8 cellular contexts compared by ENCODE assay signal in the genomic region with DNA sequence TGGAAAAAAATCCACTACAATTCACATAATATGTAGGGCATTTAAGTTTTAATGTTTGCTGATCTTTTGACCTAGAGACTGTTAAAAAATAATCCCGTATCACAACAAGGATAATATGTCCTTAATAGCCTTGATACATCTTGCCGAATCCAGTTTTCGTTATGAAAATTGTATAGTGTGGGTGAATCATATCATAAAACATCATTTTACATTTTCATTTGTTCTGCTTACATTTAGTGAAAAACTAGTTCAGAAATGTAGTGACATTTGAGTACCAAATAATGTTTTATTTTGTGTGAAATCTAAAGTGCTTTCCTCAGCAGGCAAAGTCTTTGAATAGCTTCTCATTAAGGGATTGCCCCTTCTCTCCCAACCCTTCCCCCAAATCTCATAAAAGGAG. TPM values are rescaled to one million over a fixed set of nuclear protein-coding genes. Genes with fewer than 3 reads are reported as not detected.
DNase-seq lines count a peak whose midpoint lies in the region; ATAC-seq and TF ChIP-seq lines count a peak whose summit lies in the region.

No MANE protein-coding gene starts in this region.

- DNase-seq in activated CD4-positive, alpha-beta T cell treated with anti-CD3 and anti-CD28 coated beads, Interleukin-2, amount 10 ng/mL, durations not matched to agents 7 days and 5 days = no peak
- DNase-seq in activated CD4-positive, alpha-beta T cell treated with anti-CD3 and anti-CD28 coated beads, Interleukin-2, amount 50 U/mL, for 4 hours = no peak
- DNase-seq in RWPE2 (ENCODE audit: low spot score) (no peak), foreskin fibroblast (no peak), spleen (no peak), NCI-H345 treated with DMSO at 0.1 percent for 48 hours (lab: John Stamatoyannopoulos, UW; ENCODE audit: unreplicated experiment) (no peak), RWPE1 (ENCODE audit: low spot score) (no peak), NCI-H2029 treated with DMSO at 0.1 percent for 48 hours (lab: John Stamatoyannopoulos, UW) (no peak)

- intact Hi-C loops in spleen (cut with DNase I; ENCODE audit: low total_unique reads) = no loop called here

- H3K27ac ChIP-seq in RWPE2 (ENCODE audit: poor library complexity, severe bottlenecking) = no peak overlapping the region
- H3K27ac ChIP-seq in spleen = peak overlapping the region in 6 of 8 donors; percentile 95 to 99 (median 98)
- H3K27ac ChIP-seq in RWPE1 = no peak overlapping the region

- peak overlapping the region; percentile 99 for H3K27ac Mint-ChIP-seq in activated CD4-positive, alpha-beta T cell treated with anti-CD3 and anti-CD28 coated beads, Interleukin-2, amount 10 ng/mL, durations not matched to agents 7 days and 5 days

- no peaks in the 10 kb centered on the region for H3K36me3 ChIP-seq in RWPE2 (ENCODE audit: low read depth)
- H3K36me3 ChIP-seq in spleen = no peaks in the 10 kb centered on the region

- H3K4me3 Mint-ChIP-seq in activated CD4-positive, alpha-beta T cell treated with anti-CD3 and anti-CD28 coated beads, Interleukin-2, amount 10 ng/mL, durations not matched to agents 7 days and 5 days = peak overlapping the region; percentile 99

- POLR2A ChIA-PET in activated CD4-positive, alpha-beta T cell treated with anti-CD3 and anti-CD28 coated beads, Interleukin-2, amount 10 ng/mL, durations not matched to agents 7 days and 5 days (lab: Charles Lee) = no interaction called here
- POLR2A ChIA-PET in RWPE1 (lab: Yijun Ruan, JAX; ENCODE audit: low non-redundant PET) = no interaction called here

- H3K9me3 Mint-ChIP-seq in activated CD4-positive, alpha-beta T cell treated with anti-CD3 and anti-CD28 coated beads, Interleukin-2, amount 10 ng/mL, durations not matched to agents 7 days and 5 days = no peaks in the 10 kb centered on the region

- peaks cover 3% of the 10 kb centered on the region for H3K36me3 Mint-ChIP-seq in activated CD4-positive, alpha-beta T cell treated with anti-CD3 and anti-CD28 coated beads, Interleukin-2, amount 10 ng/mL, durations not matched to agents 7 days and 5 days (ENCODE audit: low read depth)

- H3K9me3 ChIP-seq in RWPE2 (ENCODE audit: severe bottlenecking) = no peaks in the 10 kb centered on the region
- H3K9me3 ChIP-seq in spleen = no peaks in the 10 kb centered on the region

- TF ChIP-seq CTCF in RWPE2 (IDR thresholded peaks at IDR 0.05; ENCODE audit: poor library complexity, severe bottlenecking) = no peak
- no peak for TF ChIP-seq CTCF in foreskin fibroblast (IDR thresholded peaks at IDR 0.05; ENCODE audit: low read depth, low read length)
- no peak for TF ChIP-seq CTCF in spleen (IDR thresholded peaks at IDR 0.05 in 8 of 11, conservative IDR thresholded peaks at IDR 0.05 in 3 of 11)
- TF ChIP-seq CTCF in RWPE1 (conservative IDR thresholded peaks at IDR 0.05; ENCODE audit: low read depth) = no peak

- H3K4me1 ChIP-seq in RWPE2 (ENCODE audit: insufficient read depth, poor library complexity, severe bottlenecking) (no peaks in the 10 kb centered on the region), spleen (peaks cover 5 to 75% (median 63%) of the 10 kb centered on the region in 6 donors)

- no peak for TF ChIP-seq POLR2A in spleen (IDR thresholded peaks at IDR 0.05)

- WGBS in spleen, 5 donors = 43 to 56% (median 48%) methylated on average over 3 of the region's 3 CpGs

- H3K4me1 Mint-ChIP-seq in activated CD4-positive, alpha-beta T cell treated with anti-CD3 and anti-CD28 coated beads, Interleukin-2, amount 10 ng/mL, durations not matched to agents 7 days and 5 days = peaks cover 50% of the 10 kb centered on the region

- H3K27me3 ChIP-seq in RWPE2 (ENCODE audit: insufficient read depth, poor library complexity, severe bottlenecking) = no peaks in the 10 kb centered on the region
- H3K27me3 ChIP-seq in spleen (replicated peaks in 1 of 7) = no peaks in the 10 kb centered on the region

- CTCF ChIA-PET in activated CD4-positive, alpha-beta T cell treated with anti-CD3 and anti-CD28 coated beads, Interleukin-2, amount 10 ng/mL, durations not matched to agents 7 days and 5 days (lab: Charles Lee) = interaction anchor here (1.1 to 1.2 kb wide), 2 partner anchors 18 to 125 kb away, joined by 3 read pairs; no protein-coding TSS in a partner anchor
- CTCF ChIA-PET in RWPE1 (lab: Yijun Ruan, JAX) = no interaction called here

- no peak for ATAC-seq in RWPE2 (ENCODE audit: low read depth)

- peaks cover 3% of the 10 kb centered on the region for H3K27me3 Mint-ChIP-seq in activated CD4-positive, alpha-beta T cell treated with anti-CD3 and anti-CD28 coated beads, Interleukin-2, amount 10 ng/mL, durations not matched to agents 7 days and 5 days

- H3K4me3 ChIP-seq in RWPE2 (ENCODE audit: severe bottlenecking) (peak overlapping the region; percentile 68), foreskin fibroblast (ENCODE audit: low read depth in 1 of 2, low read length in 2 of 2) (peak overlapping the region; percentile 69 to 96), spleen (peak overlapping the region in 7 of 8 donors; percentile 73 to 97 (median 89))

RNA-seq across cellular contexts. Expression of a gene that starts 1.9 kb away (rescaled TPM):
- 10 to 100 TPM; 31.1 to 38.9 TPM for total RNA-seq in activated CD4-positive, alpha-beta T cell treated with anti-CD3 and anti-CD28 coated beads, Interleukin-2, amount 10 ng/mL, durations not matched to agents 7 days and 5 days
- 10 to 100 TPM; 36.9 to 71.1 (median 49.4) TPM for total RNA-seq in spleen
- polyA plus RNA-seq in spleen = 10 to 100 TPM; 41.7 to 64.8 (median 50.3) TPM

Comparison
In these comparisons a context has a peak if more than half of its experiments do, and no peak if none do; other contexts are left out.
1. H3K27ac ChIP-seq: peak in spleen (6 of 8); none in RWPE2 (single experiment) and RWPE1 (single experiment).
2. Peak in every context shown above with its lines, with median percentiles within 50 percentile points of each other: H3K4me3 ChIP-seq.